Comparison of ENCODE assay signal across 8 cellular contexts in the genomic region with DNA sequence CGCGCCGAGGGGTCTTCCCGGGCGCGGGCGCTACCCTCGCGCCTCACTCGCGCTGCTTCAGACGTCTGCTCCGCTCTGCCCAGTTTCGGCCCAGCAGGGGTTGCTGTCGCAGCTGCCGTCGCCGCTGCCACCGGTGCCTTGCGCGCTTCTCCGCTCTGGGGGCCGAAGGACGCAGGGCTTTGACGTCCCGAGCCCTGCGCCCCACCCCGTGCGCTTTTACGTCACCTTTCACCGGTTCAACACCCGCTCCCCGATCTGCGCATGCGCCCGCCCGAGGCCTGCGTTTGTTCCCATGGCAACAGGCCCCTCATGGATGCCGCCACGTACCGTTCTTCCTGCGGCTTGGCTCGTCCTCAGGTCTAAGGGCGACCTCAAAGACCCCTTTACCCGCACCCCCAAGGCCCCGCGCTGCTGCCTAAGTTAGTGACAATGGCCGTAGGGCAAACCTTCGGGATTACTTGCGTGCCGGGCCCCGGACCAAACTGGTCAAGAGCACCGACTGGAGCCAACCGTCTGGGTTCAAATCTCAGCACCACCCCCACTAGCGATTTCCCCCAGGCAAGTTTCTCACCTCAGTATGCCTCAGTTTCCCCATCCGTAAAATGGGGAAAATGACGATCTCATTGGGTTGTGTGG. TPM values are rescaled to one million over a fixed set of nuclear protein-coding genes. Genes with fewer than 3 reads are reported as not detected.
DNase-seq lines count a peak whose midpoint lies in the region; ATAC-seq, FAIRE-seq and TF ChIP-seq lines count a peak whose summit lies in the region.

No MANE protein-coding gene starts in this region.

- WGBS in pancreas, 2 donors: 1% methylated on average over 57 of the region's 57 CpGs

- H3K27me3 Mint-ChIP-seq in activated naive CD8-positive, alpha-beta T cell treated with anti-CD3 and anti-CD28 coated beads, Interleukin-2, amount 10 ng/mL, durations not matched to agents 7 days and 5 days: peaks cover 14% of the 10 kb centered on the region

- H3K4me1 ChIP-seq in pancreas (peaks cover 0 to 25% (median 12%) of the 10 kb centered on the region in 3 donors), tibial artery (peaks cover 0 to 46% (median 42%) of the 10 kb centered on the region in 4 donors)

- TF ChIP-seq CTCF in pancreas (IDR thresholded peaks at IDR 0.05) (no peak), tibial artery (IDR thresholded peaks at IDR 0.05) (no peak)

- peak overlapping the region; percentile 85 for H3K27ac Mint-ChIP-seq in activated naive CD8-positive, alpha-beta T cell treated with anti-CD3 and anti-CD28 coated beads, Interleukin-2, amount 10 ng/mL, durations not matched to agents 7 days and 5 days

- H3K4me1 Mint-ChIP-seq in activated naive CD8-positive, alpha-beta T cell treated with anti-CD3 and anti-CD28 coated beads, Interleukin-2, amount 10 ng/mL, durations not matched to agents 7 days and 5 days: peaks cover 24% of the 10 kb centered on the region

- H3K27me3 ChIP-seq in pancreas (no peaks in the 10 kb centered on the region), tibial artery (peaks cover 0 to 8% of the 10 kb centered on the region in 2 donors)

- H3K9me3 ChIP-seq in pancreas: no peaks in the 10 kb centered on the region
- no peaks in the 10 kb centered on the region for H3K9me3 ChIP-seq in tibial artery

- H3K4me3 ChIP-seq in pancreas (peak overlapping the region; percentile 50 to 86 (median 72)), tibial artery (peak overlapping the region; percentile 76 to 80)

- H3K9me3 Mint-ChIP-seq in activated naive CD8-positive, alpha-beta T cell treated with anti-CD3 and anti-CD28 coated beads, Interleukin-2, amount 10 ng/mL, durations not matched to agents 7 days and 5 days: no peaks in the 10 kb centered on the region

- ATAC-seq in HG02642 (IDR thresholded peaks at IDR 0.05; ENCODE audit: poor library complexity, unreplicated experiment): peak; percentile 49
- peak; percentile 41 for ATAC-seq in activated naive CD8-positive, alpha-beta T cell treated with anti-CD3 and anti-CD28 coated beads, Interleukin-2, amount 10 ng/mL, durations not matched to agents 7 days and 5 days (ENCODE audit: low read depth)
- ATAC-seq in Right ventricle myocardium superior (ENCODE audit: poor library complexity): peak; percentile 70
- ATAC-seq in pancreas: peak; percentile 45 to 63 (median 56)

- peak; percentile 98 for DNase-seq in NCI-H1105 (lab: John Stamatoyannopoulos, UW)
- DNase-seq in SKM-1 (lab: John Stamatoyannopoulos, UW; ENCODE audit: unreplicated experiment): peak; percentile 91
- peak; percentile 99 for DNase-seq in activated naive CD8-positive, alpha-beta T cell treated with anti-CD3 and anti-CD28 coated beads, Interleukin-2, amount 10 ng/mL, durations not matched to agents 7 days and 5 days
- DNase-seq in Right ventricle myocardium superior: peak; percentile 99
- peak; percentile 97 to 100 (median 98) for DNase-seq in pancreas
- peak; percentile 98 to 99 for DNase-seq in tibial artery

- peak; percentile 59 for TF ChIP-seq POLR2A in GM10847 (IDR thresholded peaks at IDR 0.05; ENCODE audit: extremely low read depth, insufficient read length)

- H3K36me3 Mint-ChIP-seq in activated naive CD8-positive, alpha-beta T cell treated with anti-CD3 and anti-CD28 coated beads, Interleukin-2, amount 10 ng/mL, durations not matched to agents 7 days and 5 days: peaks cover 5% of the 10 kb centered on the region

- H3K36me3 ChIP-seq in pancreas (no peaks in the 10 kb centered on the region), tibial artery (peaks cover 0 to 6% (median 6%) of the 10 kb centered on the region in 3 donors)

- peak overlapping the region; percentile 93 for H3K4me3 Mint-ChIP-seq in activated naive CD8-positive, alpha-beta T cell treated with anti-CD3 and anti-CD28 coated beads, Interleukin-2, amount 10 ng/mL, durations not matched to agents 7 days and 5 days

- FAIRE-seq in pancreas (lab: Jason Lieb, UNC): no peak

- intact Hi-C loops in Right ventricle myocardium superior (cut with DNase I): loop anchor here (5.0 kb wide), 2 partner anchors 41 to 116 kb away; a partner anchor contains a TSS
- intact Hi-C loops in pancreas (cut with DNase I): loop anchor here in 1 of 3 donors (10.0 kb wide), 1 partner anchor 94 kb away; a partner anchor contains a TSS
- intact Hi-C loops in tibial artery (cut with DNase I; ENCODE audit: low total_unique reads): loop anchor here (5.0 kb wide), 1 partner anchor 156 kb away; a partner anchor contains a TSS

- H3K27ac ChIP-seq in pancreas (peak overlapping the region; percentile 95 to 99 (median 98)), tibial artery (peak overlapping the region; percentile 92 to 99)

- POLR2A ChIA-PET in activated naive CD8-positive, alpha-beta T cell treated with anti-CD3 and anti-CD28 coated beads, Interleukin-2, amount 10 ng/mL, durations not matched to agents 7 days and 5 days (lab: Charles Lee): interaction anchor here (1.0 to 1.6 kb wide), 5 partner anchors 25 to 117 kb away, joined by 4 to 9 read pairs (median 5); a partner anchor contains a TSS

RNA-seq across cellular contexts. Expression of a gene that starts 0.6 kb away (rescaled TPM):
- 100 to 1,000 TPM in 1 of 2 experiments, 10 to 100 TPM in 1; 94.6 to 101 TPM for total RNA-seq in activated naive CD8-positive, alpha-beta T cell treated with anti-CD3 and anti-CD28 coated beads, Interleukin-2, amount 10 ng/mL, durations not matched to agents 7 days and 5 days
- total RNA-seq in Right ventricle myocardium superior (57.8 TPM), pancreas (10 to 100 TPM; 27.1 to 41.8 (median 35.2) TPM)
- 10 to 100 TPM; 46.4 to 65.6 TPM for polyA plus RNA-seq in pancreas

RNA-seq across cellular contexts. Expression of a gene that starts 3.4 kb away (rescaled TPM):
- total RNA-seq in activated naive CD8-positive, alpha-beta T cell treated with anti-CD3 and anti-CD28 coated beads, Interleukin-2, amount 10 ng/mL, durations not matched to agents 7 days and 5 days: 100 to 1,000 TPM; 125 to 132 TPM
- total RNA-seq in Right ventricle myocardium superior: 39.0 TPM
- total RNA-seq in pancreas: 10 to 100 TPM; 10.2 to 34.3 (median 20.5) TPM
- polyA plus RNA-seq in pancreas: 10 to 100 TPM; 34.4 to 35.7 TPM

RNA-seq across cellular contexts. Expression of a gene that starts 14.6 kb away (rescaled TPM):
- total RNA-seq in activated naive CD8-positive, alpha-beta T cell treated with anti-CD3 and anti-CD28 coated beads, Interleukin-2, amount 10 ng/mL, durations not matched to agents 7 days and 5 days: not detected
- total RNA-seq in Right ventricle myocardium superior (not detected), pancreas (not detected)
- polyA plus RNA-seq in pancreas: not detected

RNA-seq across cellular contexts. Expression of a gene that starts 25.8 kb away (rescaled TPM):
- 100 to 1,000 TPM; 161 to 166 TPM for total RNA-seq in activated naive CD8-positive, alpha-beta T cell treated with anti-CD3 and anti-CD28 coated beads, Interleukin-2, amount 10 ng/mL, durations not matched to agents 7 days and 5 days
- total RNA-seq in Right ventricle myocardium superior: 50.6 TPM
- 10 to 100 TPM; 20.2 to 33.3 (median 23.6) TPM for total RNA-seq in pancreas
- polyA plus RNA-seq in pancreas: 10 to 100 TPM; 45.1 to 45.8 TPM

RNA-seq across cellular contexts. Expression of a gene that starts 39.6 kb away (rescaled TPM):
- 10 to 100 TPM; 63.2 to 69.1 TPM for total RNA-seq in activated naive CD8-positive, alpha-beta T cell treated with anti-CD3 and anti-CD28 coated beads, Interleukin-2, amount 10 ng/mL, durations not matched to agents 7 days and 5 days
- total RNA-seq in Right ventricle myocardium superior: 82.9 TPM
- total RNA-seq in pancreas: 10 to 100 TPM; 45.1 to 72.1 (median 52.4) TPM
- polyA plus RNA-seq in pancreas: 10 to 100 TPM; 90.1 to 93.4 TPM

Comparison
In these comparisons a context has a peak if more than half of its experiments do, and no peak if none do; other contexts are left out.
1. Peak in every context shown above with its lines: DNase-seq, ATAC-seq, H3K4me3 ChIP-seq and H3K27ac ChIP-seq.